Comparison of ENCODE assay signal across 12 cellular contexts in the genomic region with DNA sequence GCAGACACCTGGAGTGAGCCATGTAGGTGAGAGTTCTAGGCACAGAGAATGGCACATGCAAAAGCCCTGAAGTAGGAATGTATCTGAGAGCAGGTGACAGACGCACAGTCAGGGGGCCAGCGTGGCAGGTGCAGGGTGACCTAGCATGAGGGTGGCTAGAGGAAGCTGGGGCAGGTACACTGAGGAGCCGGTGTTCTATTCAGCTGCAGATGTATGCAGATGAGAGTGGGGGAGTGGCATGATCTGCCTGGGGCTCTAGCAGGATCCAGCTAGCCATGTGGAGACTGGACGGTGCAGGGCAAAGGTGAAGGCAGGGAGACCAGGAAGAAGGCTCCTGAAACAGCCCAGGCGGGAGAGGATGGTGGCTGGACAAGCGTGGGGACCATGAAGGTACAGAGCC. TPM values are rescaled to one million over a fixed set of nuclear protein-coding genes. Genes with fewer than 3 reads are reported as not detected.
DNase-seq lines count a peak whose midpoint lies in the region; ATAC-seq lines count a peak whose summit lies in the region.
"Had no signal": no experiment of that assay in that cellular context is flagged by ENCODE, and none has a peak within 500 bp of the region (broad histone marks: within the 10 kb centered on the region; RNA-seq: fewer than 3 reads in every experiment).

No MANE protein-coding gene starts in this region.

- intact Hi-C loops in activated T-helper 2 cell treated with anti-CD3 and anti-CD28 coated beads, Interferon-gamma antibody, Interleukin-2, Interleukin-4, amounts not matched to agents 10 μg/mL and 5 μg/mL and 100 μg/mL, durations not matched to agents 14 hours and 24 hours and 36 hours (cut with micrococcal nuclease), result no loop called here

- POLR2A ChIA-PET in CD8-positive, alpha-beta memory T cell (lab: Charles Lee), result no interaction called here

- no peak overlapping the region for H2BK120ac ChIP-seq in mesendoderm (ENCODE audit: low read depth, low read length)

- H3K27ac Mint-ChIP-seq in CD8-positive, alpha-beta memory T cell, result peak overlapping the region in 5 of 8 donors; percentile 6 to 68 (median 36)
- peak overlapping the region; percentile 12 for H3K27ac Mint-ChIP-seq in activated T-helper 2 cell treated with anti-CD3 and anti-CD28 coated beads, Interferon-gamma antibody, Interleukin-2, Interleukin-4, amounts not matched to agents 10 μg/mL and 5 μg/mL and 100 μg/mL, durations not matched to agents 14 hours and 24 hours and 36 hours
- H3K27ac Mint-ChIP-seq: activated naive CD8-positive, alpha-beta T cell treated with anti-CD3 and anti-CD28 coated beads for 36 hours; CD8-positive, alpha-beta T cell had no signal

- peaks cover 16% of the 10 kb centered on the region for H3K36me3 ChIP-seq in CD8-positive, alpha-beta memory T cell (ENCODE audit: insufficient read depth, low read length)
- H3K36me3 ChIP-seq in HUES6 (ENCODE audit: control insufficient read depth, insufficient read depth, low read length) (peaks cover 48% of the 10 kb centered on the region), mesendoderm (ENCODE audit: control insufficient read depth, insufficient read depth, low read length) (peaks cover 13% of the 10 kb centered on the region)

- no peaks in the 10 kb centered on the region for H3K27me3 ChIP-seq in CD8-positive, alpha-beta memory T cell (ENCODE audit: insufficient read depth, low read length, poor library complexity, severe bottlenecking)
- H3K27me3 ChIP-seq in HUES6 (ENCODE audit: control insufficient read depth, insufficient read depth, low read length) (no peaks in the 10 kb centered on the region), mesendoderm (ENCODE audit: insufficient read depth, low read length, poor library complexity) (no peaks in the 10 kb centered on the region)

- peaks cover 45% of the 10 kb centered on the region for H3K79me2 ChIP-seq in mesendoderm (ENCODE audit: control insufficient read depth, insufficient read depth, low read length)

- H3K56ac ChIP-seq in mesendoderm (ENCODE audit: low read length), result peak overlapping the region; percentile 27

- WGBS in mesendoderm (ENCODE audit: extremely low coverage, insufficient coverage, low lambda C conversion rate), result no CpG with 5 or more reads among the region's 6 CpGs

- H3K79me1 ChIP-seq in mesendoderm (ENCODE audit: low read length), result peaks cover 31% of the 10 kb centered on the region

- peaks cover 0 to 63% (median 18%) of the 10 kb centered on the region in 3 donors for H3K36me3 Mint-ChIP-seq in CD8-positive, alpha-beta memory T cell
- peaks cover 54% of the 10 kb centered on the region for H3K36me3 Mint-ChIP-seq in activated T-helper 2 cell treated with anti-CD3 and anti-CD28 coated beads, Interferon-gamma antibody, Interleukin-2, Interleukin-4, amounts not matched to agents 10 μg/mL and 5 μg/mL and 100 μg/mL, durations not matched to agents 14 hours and 24 hours and 36 hours (ENCODE audit: low read depth)

- H3K4ac ChIP-seq in mesendoderm (ENCODE audit: low read depth, low read length), result no peak overlapping the region

- peaks cover 45 to 57% (median 45%) of the 10 kb centered on the region in 3 donors for H3K4me1 Mint-ChIP-seq in CD8-positive, alpha-beta memory T cell
- H3K4me1 Mint-ChIP-seq in activated T-helper 2 cell treated with anti-CD3 and anti-CD28 coated beads, Interferon-gamma antibody, Interleukin-2, Interleukin-4, amounts not matched to agents 10 μg/mL and 5 μg/mL and 100 μg/mL, durations not matched to agents 14 hours and 24 hours and 36 hours (ENCODE audit: low read depth), result peaks cover 32% of the 10 kb centered on the region

- H3K4me1 ChIP-seq in CD8-positive, alpha-beta memory T cell (ENCODE audit: insufficient read depth, low read length), result peaks cover 23% of the 10 kb centered on the region
- H3K4me1 ChIP-seq in HUES6 (ENCODE audit: control insufficient read depth, insufficient read depth, low read length) (peaks cover 37% of the 10 kb centered on the region), mesendoderm (ENCODE audit: control insufficient read depth, low read depth, low read length) (peaks cover 6% of the 10 kb centered on the region)

- no peaks in the 10 kb centered on the region for H3K9me3 ChIP-seq in CD8-positive, alpha-beta memory T cell (ENCODE audit: low read length)
- H3K9me3 ChIP-seq in HUES6 (ENCODE audit: control insufficient read depth, insufficient read depth, low read depth, low read length), result no peaks in the 10 kb centered on the region

- H4K8ac ChIP-seq in mesendoderm (ENCODE audit: low read depth, low read length), result no peak overlapping the region

- DNase-seq in CD8-positive, alpha-beta memory T cell, result no peak
- DNase-seq in activated T-helper 2 cell treated with anti-CD3 and anti-CD28 coated beads, Interferon-gamma antibody, Interleukin-2, Interleukin-4, amounts not matched to agents 10 μg/mL and 5 μg/mL and 100 μg/mL, durations not matched to agents 14 hours and 24 hours and 36 hours (ENCODE audit: low spot score), result no peak
- DNase-seq in mesendoderm (peak; percentile 43), NCI-H1694 (lab: John Stamatoyannopoulos, UW) (no peak), Ammon's horn (ENCODE audit: low spot score) (no peak), foreskin melanocyte (no peak)
- DNase-seq: activated naive CD8-positive, alpha-beta T cell treated with anti-CD3 and anti-CD28 coated beads for 36 hours; CD8-positive, alpha-beta T cell; NCI-H1436; OCI-M1 had no signal

- H3K18ac ChIP-seq in mesendoderm (ENCODE audit: low read length), result no peak overlapping the region

- H3K23ac ChIP-seq in mesendoderm (ENCODE audit: low read length), result no peak overlapping the region

- no peak overlapping the region for H2BK15ac ChIP-seq in mesendoderm (replicated peaks; ENCODE audit: low read depth)

- H3K27ac ChIP-seq in CD8-positive, alpha-beta memory T cell (ENCODE audit: low read depth, low read length), result no peak overlapping the region
- no peak overlapping the region for H3K27ac ChIP-seq in HUES6 (ENCODE audit: low read depth, low read length)
- peak overlapping the region; percentile 3 for H3K27ac ChIP-seq in mesendoderm (ENCODE audit: low read depth, low read length)

- no peak overlapping the region for H3K4me2 ChIP-seq in mesendoderm (ENCODE audit: low read length)

- H3K27me3 Mint-ChIP-seq in CD8-positive, alpha-beta memory T cell, result peaks cover 0 to 1% of the 10 kb centered on the region in 2 donors
- H3K27me3 Mint-ChIP-seq in activated T-helper 2 cell treated with anti-CD3 and anti-CD28 coated beads, Interferon-gamma antibody, Interleukin-2, Interleukin-4, amounts not matched to agents 10 μg/mL and 5 μg/mL and 100 μg/mL, durations not matched to agents 14 hours and 24 hours and 36 hours (ENCODE audit: low read depth), result no peaks in the 10 kb centered on the region
- H3K27me3 Mint-ChIP-seq: activated naive CD8-positive, alpha-beta T cell treated with anti-CD3 and anti-CD28 coated beads for 36 hours had no signal

- CTCF ChIA-PET in CD8-positive, alpha-beta memory T cell (lab: Charles Lee), result no interaction called here

- no peak overlapping the region for H3K4me3 ChIP-seq in CD8-positive, alpha-beta memory T cell (ENCODE audit: low read length)
- H3K4me3 ChIP-seq in HUES6 (ENCODE audit: low read depth, low read length) (peak overlapping the region; percentile 11; the same call in 1 of the 2 replicates), mesendoderm (ENCODE audit: low read length) (no peak overlapping the region)

- H4K5ac ChIP-seq in mesendoderm (ENCODE audit: low read length), result no peak overlapping the region

- no peak overlapping the region for H2BK5ac ChIP-seq in mesendoderm (ENCODE audit: low read length)

- H3K9ac ChIP-seq in HUES6 (ENCODE audit: low read length), result no peak overlapping the region
- H3K9ac ChIP-seq in mesendoderm (ENCODE audit: low read length), result no peak overlapping the region

- no peak for ATAC-seq in HG03469 (IDR thresholded peaks at IDR 0.05; ENCODE audit: unreplicated experiment)
- ATAC-seq: CD8-positive, alpha-beta T cell had no signal

- no peak overlapping the region for H2AK5ac ChIP-seq in mesendoderm (ENCODE audit: low read length)

- no peak overlapping the region for H3K4me3 Mint-ChIP-seq in CD8-positive, alpha-beta memory T cell
- no peak overlapping the region for H3K4me3 Mint-ChIP-seq in activated T-helper 2 cell treated with anti-CD3 and anti-CD28 coated beads, Interferon-gamma antibody, Interleukin-2, Interleukin-4, amounts not matched to agents 10 μg/mL and 5 μg/mL and 100 μg/mL, durations not matched to agents 14 hours and 24 hours and 36 hours (ENCODE audit: low read depth)
- H3K4me3 Mint-ChIP-seq: activated naive CD8-positive, alpha-beta T cell treated with anti-CD3 and anti-CD28 coated beads for 36 hours; CD8-positive, alpha-beta T cell had no signal

- H3K9me3 Mint-ChIP-seq in CD8-positive, alpha-beta memory T cell, result no peaks in the 10 kb centered on the region
- no peaks in the 10 kb centered on the region for H3K9me3 Mint-ChIP-seq in activated T-helper 2 cell treated with anti-CD3 and anti-CD28 coated beads, Interferon-gamma antibody, Interleukin-2, Interleukin-4, amounts not matched to agents 10 μg/mL and 5 μg/mL and 100 μg/mL, durations not matched to agents 14 hours and 24 hours and 36 hours
- H3K9me3 Mint-ChIP-seq: activated naive CD8-positive, alpha-beta T cell treated with anti-CD3 and anti-CD28 coated beads for 36 hours; CD8-positive, alpha-beta T cell had no signal

RNA-seq across cellular contexts. Expression of gene PEDS1, which starts 10.7 kb away (rescaled TPM):
- 10 to 100 TPM; 20.2 to 23.6 TPM for total RNA-seq in CD8-positive, alpha-beta memory T cell
- polyA plus RNA-seq in CD8-positive, alpha-beta memory T cell, result 26.9 TPM
- 26.5 and 29.5 TPM in 2 replicates for total RNA-seq in activated T-helper 2 cell treated with anti-CD3 and anti-CD28 coated beads, Interferon-gamma antibody, Interleukin-2, Interleukin-4, amounts not matched to agents 10 μg/mL and 5 μg/mL and 100 μg/mL, durations not matched to agents 14 hours and 24 hours and 36 hours
- 59.8 TPM for polyA plus RNA-seq in mesendoderm (2013, experiment 1 of 2)
- 57.8 TPM for polyA plus RNA-seq in mesendoderm (2013, experiment 2 of 2)

RNA-seq across cellular contexts. Expression of gene UBE2V1, which starts 29.9 kb away (rescaled TPM):
- total RNA-seq in CD8-positive, alpha-beta memory T cell, result 100 to 1,000 TPM; 160 to 183 TPM
- polyA plus RNA-seq in CD8-positive, alpha-beta memory T cell, result 176 TPM
- 158 and 174 TPM in 2 replicates for total RNA-seq in activated T-helper 2 cell treated with anti-CD3 and anti-CD28 coated beads, Interferon-gamma antibody, Interleukin-2, Interleukin-4, amounts not matched to agents 10 μg/mL and 5 μg/mL and 100 μg/mL, durations not matched to agents 14 hours and 24 hours and 36 hours
- 280 TPM for polyA plus RNA-seq in mesendoderm (2013, experiment 1 of 2)
- 273 TPM for polyA plus RNA-seq in mesendoderm (2013, experiment 2 of 2)

RNA-seq across cellular contexts. Expression of gene CEBPB, which starts 47.8 kb away (rescaled TPM):
- total RNA-seq in CD8-positive, alpha-beta memory T cell, result 10 to 100 TPM; 25.3 to 29.1 TPM
- 27.0 TPM for polyA plus RNA-seq in CD8-positive, alpha-beta memory T cell
- 36.2 and 36.4 TPM in 2 replicates for total RNA-seq in activated T-helper 2 cell treated with anti-CD3 and anti-CD28 coated beads, Interferon-gamma antibody, Interleukin-2, Interleukin-4, amounts not matched to agents 10 μg/mL and 5 μg/mL and 100 μg/mL, durations not matched to agents 14 hours and 24 hours and 36 hours
- polyA plus RNA-seq in mesendoderm (2013, experiment 1 of 2), result 22.5 TPM
- 22.8 TPM for polyA plus RNA-seq in mesendoderm (2013, experiment 2 of 2)
